8 cellular contexts compared by ENCODE assay signal in the genomic region with DNA sequence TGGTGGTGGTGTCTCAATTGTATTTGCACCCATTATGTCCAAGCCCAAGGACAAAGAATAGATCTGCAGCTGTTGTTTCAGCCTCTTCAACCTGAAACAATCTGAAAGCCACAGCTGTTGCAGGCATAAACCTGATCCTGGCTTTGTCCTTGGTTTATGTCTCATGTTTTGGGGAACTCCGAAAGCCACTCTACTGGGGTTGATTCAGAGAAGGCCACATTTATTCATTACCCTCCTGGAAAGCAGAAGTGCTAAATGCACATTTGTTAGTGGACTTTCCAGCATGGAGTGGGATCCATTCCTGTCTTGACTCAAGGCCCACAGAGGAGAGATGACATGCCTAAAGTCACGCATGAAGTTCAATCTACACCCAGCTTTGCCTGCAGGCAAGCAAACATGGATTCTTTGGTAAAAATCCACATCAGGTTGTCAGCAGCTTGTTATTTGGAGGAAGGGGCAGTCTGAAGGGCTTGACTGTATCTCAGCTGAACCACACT. TPM values are rescaled to one million over a fixed set of nuclear protein-coding genes. Genes with fewer than 3 reads are reported as not detected.
A peak's percentile ranks its signal among the peaks of the same experiment; 100 is the strongest.
DNase-seq lines count a peak whose midpoint lies in the region; ATAC-seq and TF ChIP-seq lines count a peak whose summit lies in the region.
"Had no signal": no experiment of that assay in that cellular context is flagged by ENCODE, and none has a peak within 500 bp of the region (broad histone marks: within the 10 kb centered on the region; RNA-seq: fewer than 3 reads in every experiment).

No MANE protein-coding gene starts in this region.

- H3K9me3 Mint-ChIP-seq in mesothelial cell of epicardium = peaks cover 6% of the 10 kb centered on the region

- H2BK5ac ChIP-seq in IMR-90 (ENCODE audit: low read depth, low read length, poor library complexity, severe bottlenecking) = no peak overlapping the region

- H2BK120ac ChIP-seq in IMR-90 (ENCODE audit: low read depth, low read length) = peak overlapping the region; percentile 78

- no peak overlapping the region for H3K4me3 Mint-ChIP-seq in mesothelial cell of epicardium
- H3K4me3 Mint-ChIP-seq: WTC11 had no signal

- no peak overlapping the region for H3K4me2 ChIP-seq in IMR-90 (ENCODE audit: low read depth, low read length)

- no peaks in the 10 kb centered on the region for H3K36me3 Mint-ChIP-seq in mesothelial cell of epicardium
- H3K36me3 Mint-ChIP-seq: WTC11 had no signal

- peak overlapping the region; percentile 55 for H3K27ac Mint-ChIP-seq in mesothelial cell of epicardium
- H3K27ac Mint-ChIP-seq: WTC11 had no signal

- no TSS peak for BruUV-seq in IMR-90 (replicated peaks; lab: Mats Ljungman, UMichigan)

- H3K56ac ChIP-seq in IMR-90 (ENCODE audit: extremely low read depth, insufficient read depth, low read length) = no peak overlapping the region

- H2AFZ ChIP-seq in IMR-90 (replicated peaks; ENCODE audit: low read length, poor library complexity) = peak overlapping the region; percentile 68

- H2BK20ac ChIP-seq in IMR-90 (ENCODE audit: low read depth, low read length) = peak overlapping the region; percentile 59

- no peak overlapping the region for H4K5ac ChIP-seq in IMR-90 (ENCODE audit: low read depth, low read length)

- H3K27me3 Mint-ChIP-seq in mesothelial cell of epicardium (ENCODE audit: low read depth) = no peaks in the 10 kb centered on the region

- TF ChIP-seq RAD21 in IMR-90 (IDR thresholded peaks at IDR 0.05; ENCODE audit: low read length) = no peak

- peaks cover 33% of the 10 kb centered on the region for H3K4me1 Mint-ChIP-seq in mesothelial cell of epicardium
- H3K4me1 Mint-ChIP-seq: WTC11 had no signal

- peak overlapping the region; percentile 15; the same call in 1 of the 2 replicates for H3K27ac ChIP-seq in IMR-90 (ENCODE audit: insufficient read depth, low read length)
- H3K27ac ChIP-seq in coronary artery = no peak overlapping the region

- H2AK9ac ChIP-seq in IMR-90 (replicated peaks; ENCODE audit: low read depth, low read length, poor library complexity) = no peak overlapping the region

- intact Hi-C loops in IMR-90 (cut with micrococcal nuclease) = no loop called here
- intact Hi-C loops in left colon (cut with DNase I, micrococcal nuclease) = no loop called here

- peaks cover 8% of the 10 kb centered on the region for H3K9me1 ChIP-seq in IMR-90 (ENCODE audit: insufficient read depth, low read length)

- no peaks in the 10 kb centered on the region for H3K9me3 ChIP-seq in IMR-90 (ENCODE audit: control insufficient read depth, insufficient read depth, low read length)

- H4K20me1 ChIP-seq in IMR-90 (ENCODE audit: insufficient read depth, low read length) = no peaks in the 10 kb centered on the region

- H2BK15ac ChIP-seq in IMR-90 (ENCODE audit: low read depth, low read length) = peak overlapping the region; percentile 19; the same call in 1 of the 3 replicates

- no peaks in the 10 kb centered on the region for H3K36me3 ChIP-seq in IMR-90 (ENCODE audit: control insufficient read depth, insufficient read depth, low read length)

- H3K14ac ChIP-seq in IMR-90 (replicated peaks; ENCODE audit: low read depth, low read length) = peak overlapping the region; percentile 46

- peak overlapping the region; percentile 48; the same call in 1 of the 2 replicates for H3K18ac ChIP-seq in IMR-90 (ENCODE audit: low read depth, low read length)

- ATAC-seq in GM18508 (IDR thresholded peaks at IDR 0.05; ENCODE audit: insufficient read depth, unreplicated experiment) (peak; percentile 57), GM21360 (IDR thresholded peaks at IDR 0.05; ENCODE audit: unreplicated experiment) (peak; percentile 70), IMR-90 (ENCODE audit: low read depth) (no peak), left colon (no peak)
- ATAC-seq: WTC11 had no signal

- no peaks in the 10 kb centered on the region for H3K79me1 ChIP-seq in IMR-90 (ENCODE audit: low read depth in 1 of 2, low read length in 2 of 2)

- no CpG with 5 or more reads among the region's 2 CpGs for WGBS in IMR-90 (ENCODE audit: extremely low coverage in 2 of 2, insufficient read length in 1 of 2), 2 experiments

- CTCF ChIA-PET in IMR-90 (lab: Yijun Ruan, JAX) = no interaction called here

- H3K23ac ChIP-seq in IMR-90 (ENCODE audit: low read depth, low read length) = 0 out of 2 replicates have a peak overlapping the region, but pooled peaks have one; percentile 32

- in situ Hi-C loops in IMR-90 (cut with MboI; ENCODE audit: low sequenced_read_pairs) = no loop called here

- dilution Hi-C loops in IMR-90 (cut with HindIII; ENCODE audit: low sequenced_read_pairs, unreplicated experiment) = no loop called here

- H3K4me1 ChIP-seq in IMR-90 (ENCODE audit: control insufficient read depth, insufficient read depth, low read length) = peaks cover 8% of the 10 kb centered on the region

- H3K4ac ChIP-seq in IMR-90 (ENCODE audit: low read depth, low read length) = peak overlapping the region; percentile 59; the same call in 1 of the 2 replicates

- H3K4me3 ChIP-seq in IMR-90 (ENCODE audit: insufficient read depth, low read depth, low read length) = no peak overlapping the region
- no peak overlapping the region for H3K4me3 ChIP-seq in coronary artery

- H4K8ac ChIP-seq in IMR-90 (ENCODE audit: low read depth in 2 of 2, low read length in 2 of 2) = peak overlapping the region; percentile 28 to 70; a peak in 3 of 4 replicates

- no peaks in the 10 kb centered on the region for H3K27me3 ChIP-seq in IMR-90 (ENCODE audit: control insufficient read depth, insufficient read depth, low read length)

- POLR2A ChIA-PET in IMR-90 (lab: Charles Lee; ENCODE audit: unreplicated experiment) = no interaction called here

- TF ChIP-seq CTCF in IMR-90 (conservative IDR thresholded peaks at IDR 0.05; ENCODE audit: low read depth, low read length) (no peak), mesothelial cell of epicardium (IDR thresholded peaks at IDR 0.05; ENCODE audit: unreplicated experiment) (no peak), coronary artery (IDR thresholded peaks at IDR 0.05) (no peak)

- TF ChIP-seq POLR2A in IMR-90 (IDR thresholded peaks at IDR 0.05; ENCODE audit: low read depth, low read length) = no peak

- H2AK5ac ChIP-seq in IMR-90 (ENCODE audit: low read depth, low read length) = peak overlapping the region; percentile 40; the same call in 1 of the 2 replicates

- no peak overlapping the region; the same call in 1 of the 2 replicates for H3K9ac ChIP-seq in IMR-90 (ENCODE audit: low read depth, low read length)

- H4K91ac ChIP-seq in IMR-90 (ENCODE audit: insufficient read depth, low read depth, low read length) = no peak overlapping the region; the same call in 1 of the 2 replicates

- DNase-seq in IMR-90 (no peak), mesothelial cell of epicardium (ENCODE audit: low spot score in 2 of 2, unreplicated experiment in 2 of 2) (no peak), left colon (no peak), coronary artery (ENCODE audit: low spot score) (no peak)
- DNase-seq in activated effector memory CD4-positive, alpha-beta T cell treated with anti-CD3 and anti-CD28 coated beads, Interleukin-2, amount 50 U/mL, for 16 hours = no peak

TF ChIP-seq in IMR-90, 13 proteins besides CTCF, POLR2A, EP300 and RAD21:
- no peak for TF ChIP-seq MAZ (IDR thresholded peaks at IDR 0.05; ENCODE audit: borderline replicate concordance, low read depth, low read length)
- TF ChIP-seq RCOR1 (IDR thresholded peaks at IDR 0.05; ENCODE audit: insufficient replicate concordance, low read length) = no peak
- TF ChIP-seq BHLHE40 (IDR thresholded peaks at IDR 0.05; ENCODE audit: low read depth, low read length) = no peak
- TF ChIP-seq CEBPB (IDR thresholded peaks at IDR 0.05; ENCODE audit: low read depth, low read length) = no peak
- TF ChIP-seq RFX5 (IDR thresholded peaks at IDR 0.05; ENCODE audit: low read depth, low read length) = no peak
- TF ChIP-seq FOS (IDR thresholded peaks at IDR 0.05; ENCODE audit: low read depth, low read length) = no peak
- no peak for TF ChIP-seq MXI1 (IDR thresholded peaks at IDR 0.05; ENCODE audit: borderline replicate concordance, low read depth, low read length)
- no peak for TF ChIP-seq SMC3 (IDR thresholded peaks at IDR 0.05; ENCODE audit: low read depth, low read length)
- TF ChIP-seq, protein P1, sequence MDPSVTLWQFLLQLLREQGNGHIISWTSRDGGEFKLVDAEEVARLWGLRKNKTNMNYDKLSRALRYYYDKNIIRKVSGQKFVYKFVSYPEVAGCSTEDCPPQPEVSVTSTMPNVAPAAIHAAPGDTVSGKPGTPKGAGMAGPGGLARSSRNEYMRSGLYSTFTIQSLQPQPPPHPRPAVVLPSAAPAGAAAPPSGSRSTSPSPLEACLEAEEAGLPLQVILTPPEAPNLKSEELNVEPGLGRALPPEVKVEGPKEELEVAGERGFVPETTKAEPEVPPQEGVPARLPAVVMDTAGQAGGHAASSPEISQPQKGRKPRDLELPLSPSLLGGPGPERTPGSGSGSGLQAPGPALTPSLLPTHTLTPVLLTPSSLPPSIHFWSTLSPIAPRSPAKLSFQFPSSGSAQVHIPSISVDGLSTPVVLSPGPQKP (IDR thresholded peaks at IDR 0.05; ENCODE audit: borderline replicate concordance, low read depth, low read length) = no peak
- TF ChIP-seq CHD1 (IDR thresholded peaks at IDR 0.05; ENCODE audit: low read depth, low read length) = no peak
- TF ChIP-seq NFE2L2 (IDR thresholded peaks at IDR 0.05; ENCODE audit: low read depth, low read length) = no peak
- TF ChIP-seq MAFK (IDR thresholded peaks at IDR 0.05; ENCODE audit: low read depth, low read length) = no peak

RNA-seq across cellular contexts. Expression of gene ADAM19, which starts 36.0 kb away (rescaled TPM):
- total RNA-seq in IMR-90 (2012; rRNA removed) (35.5 and 38.3 TPM in 2 replicates), mesothelial cell of epicardium (17.1 to 19.7 TPM (median 19.7 TPM) in 3 replicates), left colon (1 to 10 TPM; 2.7 to 9.1 TPM)
- polyA plus RNA-seq in IMR-90 (2012; rRNA removed) = 47.8 and 49.2 TPM in 2 replicates
- polyA plus RNA-seq in IMR-90 (2012; cell fraction: cytosol; rRNA removed) = 25.7 and 37.1 TPM in 2 replicates
- 70.4 and 79.6 TPM in 2 replicates for polyA plus RNA-seq in IMR-90 (2012; cell fraction: nucleus; rRNA removed; ENCODE audit: low replicate concordance)

RNA-seq across cellular contexts. Expression of gene SOX30, which starts 40.6 kb away (rescaled TPM):
- total RNA-seq in IMR-90 (2012; rRNA removed) (not detected in 2 replicates), mesothelial cell of epicardium (not detected in 3 replicates), left colon (under 1 TPM; 0.15 to 0.28 TPM)
- not detected in 2 replicates for polyA plus RNA-seq in IMR-90 (2012; rRNA removed)
- 0.02 and 0.04 TPM in 2 replicates for polyA plus RNA-seq in IMR-90 (2012; cell fraction: cytosol; rRNA removed)
- polyA plus RNA-seq in IMR-90 (2012; cell fraction: nucleus; rRNA removed; ENCODE audit: low replicate concordance) = 0.06 TPM in 1 of 2 replicates, not detected in the other

RNA-seq across cellular contexts. Expression of gene C5orf52, which starts 59.7 kb away (rescaled TPM):
- total RNA-seq in IMR-90 (2012; rRNA removed) = not detected in 2 replicates
- not detected in 2 replicates for polyA plus RNA-seq in IMR-90 (2012; rRNA removed)
- polyA plus RNA-seq in IMR-90 (2012; cell fraction: cytosol; rRNA removed) = not detected in 2 replicates
- polyA plus RNA-seq in IMR-90 (2012; cell fraction: nucleus; rRNA removed; ENCODE audit: low replicate concordance) = not detected in 2 replicates
- not detected in 3 replicates for total RNA-seq in mesothelial cell of epicardium
- total RNA-seq in left colon = 1 to 10 TPM; 3.6 to 3.9 TPM
- total RNA-seq: WTC11 had no signal

Comparison
In these comparisons a context has a peak if more than half of its experiments do, and no peak if none do; other contexts are left out.
1. ATAC-seq: peak in GM18508 (single experiment) and GM21360 (single experiment); none in IMR-90 (single experiment) and left colon (single experiment).